20 cellular contexts compared by ENCODE assay signal in genomic region chr16:10993649-10994048, GRCh38.
"Had no signal": no experiment of that assay in that cellular context is flagged by ENCODE, and none has a peak within 500 bp of the region (broad histone marks: within the 10 kb centered on the region; RNA-seq: fewer than 3 reads in every experiment).

No MANE protein-coding gene starts in this region.

- ATAC-seq: activated CD4-positive, alpha-beta T cell treated with anti-CD3 and anti-CD28 coated beads for 36 hours; activated CD8-positive, alpha-beta memory T cell treated with anti-CD3 and anti-CD28 coated beads, Interleukin-2, amount 10 ng/mL, durations not matched to agents 7 days and 5 days; natural killer cell treated with Interleukin-12 subunit alpha and Interleukin-12 subunit beta and Interleukin-15 and Interleukin-18, amount 100 ng/mL, for 72 hours; stimulated activated naive CD8-positive, alpha-beta T cell treated with anti-CD3 and anti-CD28 coated beads, Interleukin-15, Interleukin-2, amounts not matched to agents 100 U/mL and 50 U/mL, for 24 hours had no signal

- H3K4me2 ChIP-seq: hepatocyte had no signal

- H3K27me3 ChIP-seq: adrenal gland, dorsolateral prefrontal cortex, hepatocyte, right atrium auricular region had no signal

- H3K27ac ChIP-seq: adrenal gland, dorsolateral prefrontal cortex, left ventricle myocardium inferior, right atrium auricular region, WERI-Rb-1 had no signal

- H3K9me3 ChIP-seq: adrenal gland, left ventricle myocardium inferior, right atrium auricular region had no signal

- DNase-seq: activated CD4-positive, alpha-beta memory T cell treated with anti-CD3 and anti-CD28 coated beads for 36 hours; activated CD4-positive, alpha-beta T cell treated with anti-CD3 and anti-CD28 coated beads for 36 hours; activated CD8-positive, alpha-beta memory T cell treated with anti-CD3 and anti-CD28 coated beads, Interleukin-2, amount 10 ng/mL, durations not matched to agents 7 days and 5 days; activated T-cell treated with anti-CD3 and anti-CD28 coated beads, Interleukin-2, amount 50 U/mL, for 1 hour; adrenal gland; dorsolateral prefrontal cortex; endodermal cell; erythroblast; islet precursor cell; left ventricle myocardium inferior; mesendoderm; nucleus accumbens; stimulated activated CD4-positive, alpha-beta T cell treated with anti-CD3 and anti-CD28 coated beads, Interleukin-4, amount 100 ng/mL, for 24 hours; stimulated activated naive CD8-positive, alpha-beta T cell treated with anti-CD3 and anti-CD28 coated beads, Interleukin-15, Interleukin-2, amounts not matched to agents 100 U/mL and 50 U/mL, for 24 hours; trophoblast cell; WERI-Rb-1 had no signal

- H3K4me3 ChIP-seq: adrenal gland, dorsolateral prefrontal cortex, hepatocyte, left ventricle myocardium inferior, right atrium auricular region, skin epidermis had no signal

- H2AFZ ChIP-seq: hepatocyte had no signal

- H3K79me2 ChIP-seq: hepatocyte had no signal
